In genomic region chr6:164396071-164397047, GRCh38 we compare ENCODE assay signal across 8 cellular contexts.
DNase-seq lines count a peak whose midpoint lies in the region; ATAC-seq lines count a peak whose summit lies in the region.
"Had no signal": no experiment of that assay in that cellular context is flagged by ENCODE, and none has a peak within 500 bp of the region (broad histone marks: within the 10 kb centered on the region; RNA-seq: fewer than 3 reads in every experiment).

No MANE protein-coding gene starts in this region.

- DNase-seq in T-cell = no peak
- no peak for DNase-seq in left ventricle myocardium superior
- DNase-seq in stimulated activated naive B cell treated with anti-CD40 and anti-IgM and Interleukin-4, amounts not matched to agents 10 μg/mL and 1 μg/mL and 100 μg/mL, for 72 hours = no peak
- DNase-seq in stimulated activated CD4-positive, alpha-beta T cell treated with anti-CD3 and anti-CD28 coated beads, Interleukin-12 subunit alpha, Interleukin-12 subunit beta, amount 100 ng/mL, for 4 hours = no peak
- no peak for DNase-seq in stimulated activated CD4-positive, alpha-beta T cell treated with anti-CD3 and anti-CD28 coated beads, Interleukin-2, amount 100 ng/mL, for 48 hours
- DNase-seq in iPS-NIHi7 (ENCODE audit: extremely low spot score) = no peak

- intact Hi-C loops in left ventricle myocardium superior (cut with micrococcal nuclease) = no loop called here

- H3K27me3 Mint-ChIP-seq in T-cell = no peaks in the 10 kb centered on the region
- H3K27me3 Mint-ChIP-seq in stimulated activated naive B cell treated with anti-CD40 and anti-IgM and Interleukin-4, amounts not matched to agents 10 μg/mL and 1 μg/mL and 100 μg/mL, for 72 hours = no peaks in the 10 kb centered on the region

- POLR2A ChIA-PET in T-cell (lab: Charles Lee) = no interaction called here

- peak overlapping the region; percentile 47 to 69 (median 50) for H3K4me3 Mint-ChIP-seq in T-cell
- no peak overlapping the region for H3K4me3 Mint-ChIP-seq in stimulated activated naive B cell treated with anti-CD40 and anti-IgM and Interleukin-4, amounts not matched to agents 10 μg/mL and 1 μg/mL and 100 μg/mL, for 72 hours

- CTCF ChIA-PET in T-cell (lab: Charles Lee) = no interaction called here

- peak overlapping the region in 1 of 2 donors; percentile 30 for H3K27ac Mint-ChIP-seq in T-cell
- peak overlapping the region; percentile 20 for H3K27ac Mint-ChIP-seq in stimulated activated naive B cell treated with anti-CD40 and anti-IgM and Interleukin-4, amounts not matched to agents 10 μg/mL and 1 μg/mL and 100 μg/mL, for 72 hours

- H3K9me3 Mint-ChIP-seq in T-cell = peaks cover 0 to 7% (median 0%) of the 10 kb centered on the region in 3 donors
- peaks cover 1 to 10% of the 10 kb centered on the region in 2 donors for H3K9me3 Mint-ChIP-seq in stimulated activated naive B cell treated with anti-CD40 and anti-IgM and Interleukin-4, amounts not matched to agents 10 μg/mL and 1 μg/mL and 100 μg/mL, for 72 hours

- ATAC-seq in GM21723 (IDR thresholded peaks at IDR 0.05; ENCODE audit: unreplicated experiment) = peak; percentile 72
- ATAC-seq in T-cell (replicated peaks in 1 of 4) = no peak
- ATAC-seq in left ventricle myocardium superior = peak; percentile 57
- no peak for ATAC-seq in stimulated activated naive B cell treated with anti-CD40 and anti-IgM and Interleukin-4, amounts not matched to agents 10 μg/mL and 1 μg/mL and 100 μg/mL, for 72 hours (replicated peaks)
- ATAC-seq: HCT116 had no signal

- peaks cover 7 to 20% (median 13%) of the 10 kb centered on the region in 3 donors for H3K4me1 Mint-ChIP-seq in T-cell
- no peaks in the 10 kb centered on the region for H3K4me1 Mint-ChIP-seq in stimulated activated naive B cell treated with anti-CD40 and anti-IgM and Interleukin-4, amounts not matched to agents 10 μg/mL and 1 μg/mL and 100 μg/mL, for 72 hours

- no peaks in the 10 kb centered on the region for H3K36me3 Mint-ChIP-seq in T-cell
- H3K36me3 Mint-ChIP-seq in stimulated activated naive B cell treated with anti-CD40 and anti-IgM and Interleukin-4, amounts not matched to agents 10 μg/mL and 1 μg/mL and 100 μg/mL, for 72 hours = no peaks in the 10 kb centered on the region

Comparison
In these comparisons a context has a peak if more than half of its experiments do, and no peak if none do; other contexts are left out.
1. ATAC-seq: peak in GM21723 (single experiment) and left ventricle myocardium superior (single experiment); none in T-cell (0 of 4) and stimulated activated naive B cell treated with anti-CD40 and anti-IgM and Interleukin-4, amounts not matched to agents 10 μg/mL and 1 μg/mL and 100 μg/mL, for 72 hours (0 of 2).
2. H3K4me3 Mint-ChIP-seq: peak in T-cell (3 of 3); none in stimulated activated naive B cell treated with anti-CD40 and anti-IgM and Interleukin-4, amounts not matched to agents 10 μg/mL and 1 μg/mL and 100 μg/mL, for 72 hours (0 of 2).